ENCODE assay signal across 22 cellular contexts in the genomic region with DNA sequence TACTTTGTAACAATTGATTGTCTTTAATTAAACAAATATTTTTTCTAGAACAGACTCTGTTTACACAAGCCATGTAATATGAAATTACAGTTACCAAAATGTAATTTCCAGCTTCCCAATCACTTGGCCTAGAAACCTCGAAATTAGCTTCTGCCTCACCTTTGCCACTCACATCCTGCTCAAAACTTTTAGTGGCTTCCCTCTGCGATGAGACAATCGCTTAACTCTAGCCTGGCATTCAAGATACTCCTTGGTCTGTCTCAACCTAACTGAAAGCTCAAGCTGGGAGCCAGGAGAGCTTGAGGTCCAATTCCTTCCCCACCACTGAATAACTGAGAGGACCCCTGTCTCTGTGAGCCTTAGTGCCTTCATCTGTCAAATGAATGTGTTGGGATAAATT. TPM values are rescaled to one million over a fixed set of nuclear protein-coding genes. Genes with fewer than 3 reads are reported as not detected.
"Had no signal": no experiment of that assay in that cellular context is flagged by ENCODE, and none has a peak within 500 bp of the region (broad histone marks: within the 10 kb centered on the region; RNA-seq: fewer than 3 reads in every experiment).

No MANE protein-coding gene starts in this region.

- H3K36me3 Mint-ChIP-seq: immature natural killer cell, naive B cell, WTC11 had no signal

- H3K4me3 Mint-ChIP-seq: activated CD8-positive, alpha-beta T cell treated with anti-CD3 and anti-CD28 coated beads for 36 hours; immature natural killer cell; naive B cell; stimulated activated naive CD8-positive, alpha-beta T cell treated with anti-CD3 and anti-CD28 coated beads, Interleukin-15, Interleukin-2, amounts not matched to agents 100 ng/mL and 50 ng/mL, for 24 hours; WTC11 had no signal

- H3K4me3 ChIP-seq: adrenal gland, esophagus squamous epithelium, heart right ventricle, left ventricle myocardium inferior, mucosa of descending colon, ovary, psoas muscle, tibial nerve, uterus had no signal

- ATAC-seq: activated CD8-positive, alpha-beta T cell treated with anti-CD3 and anti-CD28 coated beads for 36 hours; heart right ventricle; mucosa of descending colon; psoas muscle; right cardiac atrium; WTC11 had no signal

- H3K27me3 ChIP-seq: adrenal gland, esophagus squamous epithelium, heart right ventricle, ovary, tibial nerve, uterus had no signal

- H3K9me3 Mint-ChIP-seq: activated CD8-positive, alpha-beta T cell treated with anti-CD3 and anti-CD28 coated beads for 36 hours; activated T-helper 2 cell treated with anti-CD3 and anti-CD28 coated beads, Interferon-gamma antibody, Interleukin-2, Interleukin-4, amounts not matched to agents 10 μg/mL and 5 μg/mL and 100 μg/mL, durations not matched to agents 14 hours and 24 hours and 36 hours; immature natural killer cell; naive B cell; stimulated activated naive CD8-positive, alpha-beta T cell treated with anti-CD3 and anti-CD28 coated beads, Interleukin-15, Interleukin-2, amounts not matched to agents 100 ng/mL and 50 ng/mL, for 24 hours; WTC11 had no signal

- H3K4me1 ChIP-seq: adrenal gland, left ventricle myocardium inferior, psoas muscle, tibial nerve, uterus had no signal

- H3K36me3 ChIP-seq: adrenal gland, esophagus squamous epithelium, heart right ventricle, left ventricle myocardium inferior, ovary, tibial nerve, uterus had no signal

- H3K27ac ChIP-seq: adrenal gland, esophagus squamous epithelium, heart right ventricle, left ventricle myocardium inferior, ovary, psoas muscle, tibial nerve, uterus had no signal

- DNase-seq: activated CD4-positive, alpha-beta T cell treated with anti-CD3 and anti-CD28 coated beads for 4 hours; activated CD8-positive, alpha-beta T cell treated with anti-CD3 and anti-CD28 coated beads for 36 hours; activated naive CD4-positive, alpha-beta T cell treated with Interleukin-2 at 50 U/mL for 16 hours; activated T-cell treated with anti-CD3 and anti-CD28 coated beads, Interleukin-2, amount 50 U/mL, for 1 hour; adrenal gland; effector CD4-positive, alpha-beta T cell; esophagus squamous epithelium; heart right ventricle; immature natural killer cell; left ventricle myocardium inferior; mammary epithelial cell; mucosa of descending colon; naive B cell; ovary; psoas muscle; right cardiac atrium; uterus had no signal

- H3K9me3 ChIP-seq: adrenal gland, esophagus squamous epithelium, heart right ventricle, left ventricle myocardium inferior, mucosa of descending colon, ovary, psoas muscle, tibial nerve, uterus had no signal

- H3K27ac Mint-ChIP-seq: activated CD8-positive, alpha-beta T cell treated with anti-CD3 and anti-CD28 coated beads for 36 hours; activated T-helper 2 cell treated with anti-CD3 and anti-CD28 coated beads, Interferon-gamma antibody, Interleukin-2, Interleukin-4, amounts not matched to agents 10 μg/mL and 5 μg/mL and 100 μg/mL, durations not matched to agents 14 hours and 24 hours and 36 hours; naive B cell; stimulated activated naive CD8-positive, alpha-beta T cell treated with anti-CD3 and anti-CD28 coated beads, Interleukin-15, Interleukin-2, amounts not matched to agents 100 ng/mL and 50 ng/mL, for 24 hours; WTC11 had no signal

- H3K4me1 Mint-ChIP-seq: naive B cell had no signal

- H3K27me3 Mint-ChIP-seq: activated CD8-positive, alpha-beta T cell treated with anti-CD3 and anti-CD28 coated beads for 36 hours; naive B cell; stimulated activated naive CD8-positive, alpha-beta T cell treated with anti-CD3 and anti-CD28 coated beads, Interleukin-15, Interleukin-2, amounts not matched to agents 100 ng/mL and 50 ng/mL, for 24 hours had no signal

RNA-seq across cellular contexts. Expression of gene GFI1, which starts 42.8 kb away (rescaled TPM):
- total RNA-seq: cerebellum had no signal
